Comparison of ENCODE assay signal across 8 cellular contexts in the genomic region with DNA sequence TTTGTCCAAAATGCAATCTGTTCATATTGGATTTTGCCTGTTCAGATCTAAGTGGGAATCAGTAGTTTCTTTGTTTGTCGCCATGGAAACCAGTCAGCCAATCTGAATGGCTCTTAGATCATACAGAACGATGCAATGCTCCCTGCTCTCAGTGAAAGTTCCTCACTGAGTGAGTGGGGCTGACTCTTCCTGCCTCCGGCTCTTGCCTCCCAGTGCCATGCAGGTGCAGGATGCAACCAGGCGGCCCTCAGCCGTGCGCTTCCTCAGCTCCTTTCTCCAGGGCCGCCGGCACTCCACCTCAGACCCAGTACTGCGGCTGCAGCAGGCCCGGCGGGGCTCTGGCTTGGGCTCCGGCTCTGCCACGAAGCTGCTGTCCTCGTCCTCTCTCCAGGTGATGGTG.
A peak's percentile ranks its signal among the peaks of the same experiment; 100 is the strongest.
DNase-seq lines count a peak whose midpoint lies in the region; ATAC-seq lines count a peak whose summit lies in the region.

A gene with protein sequence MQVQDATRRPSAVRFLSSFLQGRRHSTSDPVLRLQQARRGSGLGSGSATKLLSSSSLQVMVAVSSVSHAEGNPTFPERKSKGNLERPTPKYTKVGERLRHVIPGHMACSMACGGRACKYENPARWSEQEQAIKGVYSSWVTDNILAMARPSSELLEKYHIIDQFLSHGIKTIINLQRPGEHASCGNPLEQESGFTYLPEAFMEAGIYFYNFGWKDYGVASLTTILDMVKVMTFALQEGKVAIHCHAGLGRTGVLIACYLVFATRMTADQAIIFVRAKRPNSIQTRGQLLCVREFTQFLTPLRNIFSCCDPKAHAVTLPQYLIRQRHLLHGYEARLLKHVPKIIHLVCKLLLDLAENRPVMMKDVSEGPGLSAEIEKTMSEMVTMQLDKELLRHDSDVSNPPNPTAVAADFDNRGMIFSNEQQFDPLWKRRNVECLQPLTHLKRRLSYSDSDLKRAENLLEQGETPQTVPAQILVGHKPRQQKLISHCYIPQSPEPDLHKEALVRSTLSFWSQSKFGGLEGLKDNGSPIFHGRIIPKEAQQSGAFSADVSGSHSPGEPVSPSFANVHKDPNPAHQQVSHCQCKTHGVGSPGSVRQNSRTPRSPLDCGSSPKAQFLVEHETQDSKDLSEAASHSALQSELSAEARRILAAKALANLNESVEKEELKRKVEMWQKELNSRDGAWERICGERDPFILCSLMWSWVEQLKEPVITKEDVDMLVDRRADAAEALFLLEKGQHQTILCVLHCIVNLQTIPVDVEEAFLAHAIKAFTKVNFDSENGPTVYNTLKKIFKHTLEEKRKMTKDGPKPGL (plus strand): TSS at position 151 of the 400 bp plus-strand sequence. CDS start 67 bp downstream, at position 218.

- DNase-seq in NCI-H146 (lab: John Stamatoyannopoulos, UW) (peak; percentile 32), NCI-H146 treated with DMSO at 0.1 percent for 48 hours (lab: John Stamatoyannopoulos, UW; ENCODE audit: unreplicated experiment) (no peak), anterior cingulate cortex (lab: John Stamatoyannopoulos, UW) (peak in 53 of 58 donors; percentile 13 to 93 (median 67)), hypothalamus (lab: John Stamatoyannopoulos, UW) (peak in 47 of 51 donors; percentile 17 to 90 (median 61)), superior temporal gyrus (ENCODE audit: extremely low spot score) (peak; percentile 98), Kasumi-1 (lab: John Stamatoyannopoulos, UW) (no peak)
- DNase-seq in activated CD8-positive, alpha-beta memory T cell treated with anti-CD3 and anti-CD28 coated beads for 24 hours: no peak

- no peak for ATAC-seq in HG02588 (IDR thresholded peaks at IDR 0.05; ENCODE audit: unreplicated experiment)

Comparison
In these comparisons a context has a peak if more than half of its experiments do, and no peak if none do; other contexts are left out.
1. DNase-seq: peak in NCI-H146 (single experiment), anterior cingulate cortex (53 of 58), hypothalamus (47 of 51) and superior temporal gyrus (single experiment); none in NCI-H146 treated with DMSO at 0.1 percent for 48 hours (single experiment), Kasumi-1 (0 of 2) and activated CD8-positive, alpha-beta memory T cell treated with anti-CD3 and anti-CD28 coated beads for 24 hours (single experiment).